Comparison of ENCODE assay signal across 9 cellular contexts in genomic region chr3:5026046-5026362, GRCh38. TPM values are rescaled to one million over a fixed set of nuclear protein-coding genes. Genes with fewer than 3 reads are reported as not detected.
DNase-seq lines count a peak whose midpoint lies in the region; ATAC-seq and TF ChIP-seq lines count a peak whose summit lies in the region.
"Had no signal": no experiment of that assay in that cellular context is flagged by ENCODE, and none has a peak within 500 bp of the region (broad histone marks: within the 10 kb centered on the region; RNA-seq: fewer than 3 reads in every experiment).

No MANE protein-coding gene starts in this region.

- WGBS in mesodermal cell (ENCODE audit: insufficient coverage in 2 of 2), 2 experiments: 29 to 60% methylated on average over 4 of the region's 5 CpGs

- H3K36me3 Mint-ChIP-seq in activated T-cell treated with anti-CD3 and anti-CD28 coated beads, Interleukin-2, amount 50 U/mL, for 72 hours (ENCODE audit: insufficient read depth in 2 of 2): no peaks in the 10 kb centered on the region
- H3K36me3 Mint-ChIP-seq in type B pancreatic cell: no peaks in the 10 kb centered on the region

- no peak overlapping the region for H3K27ac Mint-ChIP-seq in activated T-cell treated with anti-CD3 and anti-CD28 coated beads, Interleukin-2, amount 50 U/mL, for 72 hours
- peak overlapping the region; percentile 55 for H3K27ac Mint-ChIP-seq in type B pancreatic cell

- no peak for DNase-seq in activated T-cell treated with anti-CD3 and anti-CD28 coated beads, Interleukin-2, amount 50 U/mL, for 72 hours
- DNase-seq in activated T-cell treated with anti-CD3 and anti-CD28 coated beads for 4 hours (no peak), cardiac fibroblast (ENCODE audit: low read depth in 2 of 2) (no peak), type B pancreatic cell (ENCODE audit: extremely low spot score, unreplicated experiment) (no peak), NCI-H187 (lab: John Stamatoyannopoulos, UW) (no peak), SKM-1 (lab: John Stamatoyannopoulos, UW; ENCODE audit: unreplicated experiment) (no peak)
- DNase-seq: COR-L47 had no signal

- peaks cover 42% of the 10 kb centered on the region for H3K4me1 ChIP-seq in mesodermal cell (ENCODE audit: control insufficient read depth, insufficient read depth, low read length, poor library complexity, severe bottlenecking)

- peak overlapping the region; percentile 57 to 88 for H3K4me3 Mint-ChIP-seq in activated T-cell treated with anti-CD3 and anti-CD28 coated beads, Interleukin-2, amount 50 U/mL, for 72 hours
- peak overlapping the region; percentile 67 for H3K4me3 Mint-ChIP-seq in type B pancreatic cell

- ATAC-seq in activated T-cell treated with anti-CD3 and anti-CD28 coated beads, Interleukin-2, amount 50 U/mL, for 72 hours (replicated peaks in 1 of 2): no peak
- no peak for ATAC-seq in GM18867 (IDR thresholded peaks at IDR 0.05; ENCODE audit: unreplicated experiment)

- TF ChIP-seq CTCF in cardiac fibroblast (IDR thresholded peaks at IDR 0.05; ENCODE audit: low read depth, low read length) (no peak), type B pancreatic cell (conservative IDR thresholded peaks at IDR 0.05) (no peak)

- no peaks in the 10 kb centered on the region for H3K9me3 Mint-ChIP-seq in activated T-cell treated with anti-CD3 and anti-CD28 coated beads, Interleukin-2, amount 50 U/mL, for 72 hours
- H3K9me3 Mint-ChIP-seq in type B pancreatic cell: no peaks in the 10 kb centered on the region

- peak overlapping the region; percentile 6 to 12 for H3K4me3 ChIP-seq in cardiac fibroblast (replicated peaks in 1 of 2; ENCODE audit: low read depth in 2 of 2, low read length in 2 of 2)
- H3K4me3 ChIP-seq in mesodermal cell (ENCODE audit: extremely low read depth, insufficient read depth, low read length, poor library complexity, severe bottlenecking): no peak overlapping the region

- H3K4me1 Mint-ChIP-seq in activated T-cell treated with anti-CD3 and anti-CD28 coated beads, Interleukin-2, amount 50 U/mL, for 72 hours (ENCODE audit: low read depth): peaks cover 76% of the 10 kb centered on the region
- H3K4me1 Mint-ChIP-seq in type B pancreatic cell (ENCODE audit: unreplicated experiment): peaks cover 21% of the 10 kb centered on the region

- H3K27ac ChIP-seq in mesodermal cell (ENCODE audit: low read depth, low read length, severe bottlenecking): peak overlapping the region; percentile 97

- H3K9me3 ChIP-seq in mesodermal cell (ENCODE audit: control insufficient read depth, low read length): no peaks in the 10 kb centered on the region

- no peaks in the 10 kb centered on the region for H3K27me3 Mint-ChIP-seq in activated T-cell treated with anti-CD3 and anti-CD28 coated beads, Interleukin-2, amount 50 U/mL, for 72 hours (ENCODE audit: low read depth)
- no peaks in the 10 kb centered on the region for H3K27me3 Mint-ChIP-seq in type B pancreatic cell

- H3K36me3 ChIP-seq in mesodermal cell (ENCODE audit: control insufficient read depth, insufficient read depth, low read length): no peaks in the 10 kb centered on the region

RNA-seq across cellular contexts. Expression of gene BHLHE40, which starts 46.8 kb away (rescaled TPM):
- total RNA-seq in activated T-cell treated with anti-CD3 and anti-CD28 coated beads, Interleukin-2, amount 50 U/mL, for 72 hours: 100 to 1,000 TPM; 303 to 440 TPM
- polyA plus RNA-seq in mesodermal cell (2013, experiment 1 of 2): 32.8 TPM
- 26.5 TPM for polyA plus RNA-seq in mesodermal cell (2013, experiment 2 of 2)
- 13.6 and 40.5 TPM in 2 replicates for total RNA-seq in type B pancreatic cell (ENCODE audit: low replicate concordance)
